In the genomic region with DNA sequence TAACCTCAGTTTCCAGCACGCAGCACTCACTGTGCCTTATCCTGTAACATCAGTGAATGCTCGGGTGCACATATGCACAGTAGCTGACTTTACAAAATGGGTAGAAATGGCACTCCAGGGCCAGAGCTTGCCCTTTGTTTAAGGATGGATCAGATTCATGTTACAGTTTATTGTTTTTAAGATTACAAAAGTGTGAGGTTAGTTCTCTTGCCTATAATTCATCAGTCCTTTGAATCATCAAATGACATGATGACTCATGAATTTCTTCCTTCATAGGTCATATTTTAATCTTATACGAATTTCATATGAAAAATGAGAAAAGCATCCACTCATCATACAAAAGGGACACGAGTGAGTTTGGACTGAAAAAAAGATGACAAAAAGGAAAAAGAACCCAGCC, we compare ENCODE assay signal across 15 cellular contexts.
DNase-seq lines count a peak whose midpoint lies in the region; ATAC-seq lines count a peak whose summit lies in the region.
"Had no signal": no experiment of that assay in that cellular context is flagged by ENCODE, and none has a peak within 500 bp of the region (broad histone marks: within the 10 kb centered on the region; RNA-seq: fewer than 3 reads in every experiment).

No MANE protein-coding gene starts in this region.

- DNase-seq in HT1080 (ENCODE audit: low read depth) (peak; percentile 69), amniotic stem cell (lab: John Stamatoyannopoulos, UW) (peak; percentile 52), fibroblast of the conjunctiva (ENCODE audit: low read depth) (peak; percentile 18), stromal cell of bone marrow (ENCODE audit: low read depth) (peak; percentile 68), NCI-H526 treated with DMSO at 0.1 percent for 48 hours (lab: John Stamatoyannopoulos, UW) (no peak), anterior cingulate cortex (lab: John Stamatoyannopoulos, UW) (no peak)
- DNase-seq: activated gamma-delta T cell; CD4-positive, alpha-beta T cell; left ventricle myocardium inferior; NCI-H1105; NCI-H2227 treated with DMSO at 0.1 percent for 48 hours; stimulated activated CD4-positive, alpha-beta T cell treated with anti-CD3 and anti-CD28 coated beads, Interleukin-2, amount 100 ng/mL, for 48 hours; tibial artery had no signal

- ATAC-seq in GM18519 (IDR thresholded peaks at IDR 0.05; ENCODE audit: low FRiP score, unreplicated experiment): no peak
- ATAC-seq: natural killer cell treated with Interleukin-12 subunit alpha and Interleukin-12 subunit beta and Interleukin-15 and Interleukin-18, amount 100 ng/mL, for 72 hours had no signal

Comparison
In these comparisons a context has a peak if more than half of its experiments do, and no peak if none do; other contexts are left out.
1. DNase-seq: peak in HT1080 (single experiment), amniotic stem cell (single experiment), fibroblast of the conjunctiva (single experiment) and stromal cell of bone marrow (single experiment); none in NCI-H526 treated with DMSO at 0.1 percent for 48 hours (single experiment) and anterior cingulate cortex (0 of 58).